In the genomic region with DNA sequence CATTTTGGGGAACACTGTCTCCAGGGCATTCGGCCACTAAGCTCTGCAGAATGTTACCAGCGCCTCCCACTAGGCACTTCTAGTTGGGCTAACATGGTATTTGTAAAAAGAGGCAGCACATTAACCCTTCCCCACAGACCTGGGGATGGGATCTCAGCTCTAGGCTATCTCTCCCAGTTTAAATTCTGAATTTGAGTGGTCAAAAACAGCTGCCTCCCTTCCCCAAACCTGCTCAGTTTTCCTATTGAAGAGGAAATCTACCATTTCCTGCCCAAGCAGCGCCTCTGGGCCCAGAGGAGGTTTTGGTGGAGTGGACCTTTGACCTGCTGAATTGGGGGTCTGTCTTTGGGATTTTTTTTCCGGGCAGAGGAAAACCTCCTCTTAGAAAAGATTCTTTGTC, we compare ENCODE assay signal across 14 cellular contexts.
"Had no signal": no experiment of that assay in that cellular context is flagged by ENCODE, and none has a peak within 500 bp of the region (broad histone marks: within the 10 kb centered on the region; RNA-seq: fewer than 3 reads in every experiment).

No MANE protein-coding gene starts in this region.

- H3K4me3 ChIP-seq: sigmoid colon, thyroid gland, uterus had no signal

- H3K27ac ChIP-seq: brain microvascular endothelial cell, thyroid gland, uterus had no signal

- DNase-seq: activated CD4-positive, alpha-beta T cell treated with anti-CD3 and anti-CD28 coated beads for 1 hour; activated CD4-positive, alpha-beta T cell treated with anti-CD3 and anti-CD28 coated beads, Interleukin-2, amount 50 U/mL, for 48 hours; activated CD8-positive, alpha-beta memory T cell treated with anti-CD3 and anti-CD28 coated beads, Interleukin-2, amount 10 ng/mL, durations not matched to agents 7 days and 5 days; activated effector memory CD4-positive, alpha-beta T cell treated with anti-CD3 and anti-CD28 coated beads, Interleukin-2, amount 50 U/mL, for 16 hours; activated T-cell treated with anti-CD3 and anti-CD28 coated beads, Interleukin-2, amount 50 U/mL, for 4 hours; amygdala; brain microvascular endothelial cell; cerebellar nuclear complex; sigmoid colon; stimulated activated CD4-positive, alpha-beta T cell treated with anti-CD3 and anti-CD28 coated beads, Interleukin-4, amount 100 ng/mL, for 4 hours; SW 1271; thyroid gland; uterus had no signal

- H3K27me3 ChIP-seq: brain microvascular endothelial cell, sigmoid colon, thyroid gland, uterus had no signal

- H3K9me3 ChIP-seq: sigmoid colon, thyroid gland, uterus had no signal

- H3K36me3 ChIP-seq: brain microvascular endothelial cell, sigmoid colon, thyroid gland, uterus had no signal

- ATAC-seq: activated CD8-positive, alpha-beta memory T cell treated with anti-CD3 and anti-CD28 coated beads, Interleukin-2, amount 10 ng/mL, durations not matched to agents 7 days and 5 days; activated naive CD4-positive, alpha-beta T cell treated with anti-CD3 and anti-CD28 coated beads, Interleukin-2, amount 50 U/mL, for 72 hours; activated T-cell treated with anti-CD3 and anti-CD28 coated beads, Interleukin-2, amount 50 U/mL, for 4 hours had no signal

- H3K4me1 ChIP-seq: sigmoid colon, thyroid gland, uterus had no signal
